In the genomic region with DNA sequence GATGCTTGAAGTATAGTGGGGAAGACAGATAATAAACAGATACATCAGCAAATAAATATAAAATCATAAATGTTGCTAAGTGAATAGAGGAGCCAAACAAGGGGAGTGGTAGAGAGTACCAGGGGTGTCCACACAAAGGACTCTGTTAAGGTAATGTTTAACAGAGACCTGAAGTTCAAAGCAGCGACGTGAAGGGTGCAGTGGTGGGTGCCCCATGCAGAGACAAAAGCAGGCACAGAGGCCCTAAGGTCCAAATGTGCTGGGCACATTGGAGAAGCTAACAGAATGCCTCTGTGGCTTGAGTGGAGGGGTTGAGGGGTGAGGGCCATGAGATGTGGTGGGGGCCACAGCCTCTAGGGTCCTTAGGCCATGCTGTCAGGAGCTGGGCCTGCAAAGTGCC, we compare ENCODE assay signal across 4 cellular contexts.
"Had no signal": no experiment of that assay in that cellular context is flagged by ENCODE, and none has a peak within 500 bp of the region (broad histone marks: within the 10 kb centered on the region; RNA-seq: fewer than 3 reads in every experiment).

No MANE protein-coding gene starts in this region.

- ATAC-seq: GM23338, K562 had no signal

- H3K4me3 Mint-ChIP-seq: GM23338, H9 had no signal

- H3K4me2 ChIP-seq: GM23338 had no signal

- H3K9me3 Mint-ChIP-seq: GM23338, H9 had no signal

- H3K27ac Mint-ChIP-seq: GM23338 had no signal

- DNase-seq: H9, HCEC 1CT had no signal

- H3K4me3 ChIP-seq: GM23338, K562 had no signal
